In the genomic region with DNA sequence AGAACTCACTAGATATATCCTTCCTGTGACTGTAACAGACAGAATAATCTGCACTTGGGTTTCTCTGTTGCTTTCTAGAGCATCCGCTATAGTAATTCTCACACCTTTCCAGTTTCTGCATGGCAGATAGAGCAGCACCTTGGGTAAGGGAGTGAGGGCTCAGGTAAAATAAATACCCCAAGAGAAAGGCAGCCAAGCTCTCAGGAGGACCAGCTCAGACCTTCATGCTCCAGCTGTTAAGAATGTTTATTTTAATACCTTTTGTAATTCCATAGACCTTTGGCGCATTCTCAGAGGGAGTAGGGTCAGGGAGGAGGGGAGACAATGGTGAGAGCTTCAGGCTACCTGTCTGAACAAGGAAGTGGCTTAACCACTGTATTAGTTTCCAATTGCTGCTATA, we compare ENCODE assay signal across 21 cellular contexts. TPM values are rescaled to one million over a fixed set of nuclear protein-coding genes. Genes with fewer than 3 reads are reported as not detected.
"Had no signal": no experiment of that assay in that cellular context is flagged by ENCODE, and none has a peak within 500 bp of the region (broad histone marks: within the 10 kb centered on the region; RNA-seq: fewer than 3 reads in every experiment).

No MANE protein-coding gene starts in this region.

- H3K9me3 Mint-ChIP-seq: stimulated activated naive B cell treated with anti-CD40 and anti-IgM and Interleukin-4, amounts not matched to agents 10 μg/mL and 1 μg/mL and 100 μg/mL, for 72 hours had no signal

- H3K4me1 Mint-ChIP-seq: memory B cell; mesothelial cell of epicardium; natural killer cell; stimulated activated naive B cell treated with anti-CD40 and anti-IgM and Interleukin-4, amounts not matched to agents 10 μg/mL and 1 μg/mL and 100 μg/mL, for 72 hours; stimulated activated naive CD8-positive, alpha-beta T cell treated with anti-CD3 and anti-CD28 coated beads, Interleukin-15, amount 100 ng/mL, for 72 hours had no signal

- H3K27me3 Mint-ChIP-seq: stimulated activated naive CD8-positive, alpha-beta T cell treated with anti-CD3 and anti-CD28 coated beads, Interleukin-15, amount 100 ng/mL, for 72 hours had no signal

- DNase-seq: effector CD4-positive, alpha-beta T cell; heart left ventricle; hippocampal formation; left ventricle myocardium inferior; lower lobe of right lung; natural killer cell; posterior cingulate gyrus; sigmoid colon; stimulated activated CD4-positive, alpha-beta T cell treated with anti-CD3 and anti-CD28 coated beads, Interleukin-2, amount 100 ng/mL, for 24 hours; stimulated activated CD4-positive, alpha-beta T cell treated with anti-CD3 and anti-CD28 coated beads, Interleukin-4, amount 100 ng/mL, for 4 hours; stimulated activated naive B cell treated with anti-CD40 and anti-IgM and Interleukin-4, amounts not matched to agents 10 μg/mL and 1 μg/mL and 100 μg/mL, for 72 hours; stimulated activated naive CD8-positive, alpha-beta T cell treated with anti-CD3 and anti-CD28 coated beads, Interleukin-15, amount 100 ng/mL, for 72 hours; testis; trophoblast cell had no signal

- H3K27ac Mint-ChIP-seq: memory B cell; mesothelial cell of epicardium; natural killer cell; stimulated activated naive B cell treated with anti-CD40 and anti-IgM and Interleukin-4, amounts not matched to agents 10 μg/mL and 1 μg/mL and 100 μg/mL, for 72 hours had no signal

- H3K4me3 ChIP-seq: coronary artery, heart left ventricle, left ventricle myocardium inferior, lower lobe of right lung, right atrium auricular region, sigmoid colon, skin epidermis, testis had no signal

- H3K27ac ChIP-seq: coronary artery, heart left ventricle, left ventricle myocardium inferior, lower lobe of right lung, right atrium auricular region, sigmoid colon, skin epidermis, testis had no signal

- H3K27me3 ChIP-seq: heart left ventricle, right atrium auricular region, sigmoid colon, testis had no signal

- H3K36me3 ChIP-seq: heart left ventricle, left ventricle myocardium inferior, lower lobe of right lung, right atrium auricular region, sigmoid colon had no signal

- H3K36me3 Mint-ChIP-seq: mesothelial cell of epicardium; natural killer cell; stimulated activated naive B cell treated with anti-CD40 and anti-IgM and Interleukin-4, amounts not matched to agents 10 μg/mL and 1 μg/mL and 100 μg/mL, for 72 hours had no signal

- H3K4me1 ChIP-seq: heart left ventricle, left ventricle myocardium inferior, lower lobe of right lung, right atrium auricular region, sigmoid colon, testis had no signal

- H3K9me3 ChIP-seq: heart left ventricle, left ventricle myocardium inferior, lower lobe of right lung, right atrium auricular region, sigmoid colon, testis had no signal

- H3K4me3 Mint-ChIP-seq: memory B cell; mesothelial cell of epicardium; natural killer cell; neural crest cell; stimulated activated naive B cell treated with anti-CD40 and anti-IgM and Interleukin-4, amounts not matched to agents 10 μg/mL and 1 μg/mL and 100 μg/mL, for 72 hours; stimulated activated naive CD8-positive, alpha-beta T cell treated with anti-CD3 and anti-CD28 coated beads, Interleukin-15, amount 100 ng/mL, for 72 hours had no signal

RNA-seq across cellular contexts. Expression of gene TMEM178A, which starts 16.2 kb away (rescaled TPM):
- total RNA-seq: dermis microvascular lymphatic vessel endothelial cell had no signal
